In genomic region chr6:163381118-163381751, GRCh38 we compare ENCODE assay signal across 1 cellular context.
TF ChIP-seq lines count a peak whose summit lies in the region.

No MANE protein-coding gene starts in this region.

TF ChIP-seq in HepG2, 621 proteins besides CTCF, POLR2A, EP300 and RAD21:
- TF ChIP-seq ZNF407 (CRISPR knock-in tag; IDR thresholded peaks at IDR 0.05; ENCODE audit: not compliant biosample characterization) (no peak), ZFP36L1 (CRISPR knock-in tag; IDR thresholded peaks at IDR 0.05) (no peak), NR0B2 (CRISPR knock-in tag; IDR thresholded peaks at IDR 0.05) (no peak), ETS1 (CRISPR knock-in tag; IDR thresholded peaks at IDR 0.05) (no peak), ZGPAT (CRISPR knock-in tag; IDR thresholded peaks at IDR 0.05) (no peak), SALL1 (CRISPR knock-in tag; IDR thresholded peaks at IDR 0.05) (peak; percentile 42; the same call in 1 of the 2 replicates), SOX6 (IDR thresholded peaks at IDR 0.05) (no peak), SOX6 (CRISPR knock-in tag; IDR thresholded peaks at IDR 0.05) (peak; percentile 28; the same call in 1 of the 2 replicates), PITX1 (CRISPR knock-in tag; IDR thresholded peaks at IDR 0.05) (0 out of 2 replicates have a peak, but pooled peaks have one; percentile 31), NR2F6 (IDR thresholded peaks at IDR 0.05) (0 out of 2 replicates have a peak, but pooled peaks have one; percentile 24), NR2F6 (CRISPR knock-in tag; IDR thresholded peaks at IDR 0.05) (0 out of 2 replicates have a peak, but pooled peaks have one; percentile 7), ZNF549 (CRISPR knock-in tag; IDR thresholded peaks at IDR 0.05) (no peak), PAXIP1 (CRISPR knock-in tag; conservative IDR thresholded peaks at IDR 0.05) (peak; percentile 59), HDAC6 (IDR thresholded peaks at IDR 0.05; ENCODE audit: low read depth, low read length) (no peak), ZNF317 (CRISPR knock-in tag; IDR thresholded peaks at IDR 0.05) (peak; percentile 60; the same call in 1 of the 2 replicates), ZBTB7B (CRISPR knock-in tag; IDR thresholded peaks at IDR 0.05) (peak; percentile 81; the same call in 1 of the 2 replicates), ZNF362 (CRISPR knock-in tag; IDR thresholded peaks at IDR 0.05; ENCODE audit: borderline replicate concordance) (peak; percentile 58; the same call in 1 of the 2 replicates), HNF4A (CRISPR knock-in tag; IDR thresholded peaks at IDR 0.05) (peak; percentile 17; the same call in 1 of the 2 replicates), ZBTB38 (CRISPR knock-in tag; IDR thresholded peaks at IDR 0.05) (peak; percentile 60; the same call in 1 of the 2 replicates), XRCC5 (optimal IDR thresholded peaks at IDR 0.05; ENCODE audit: low read length) (peak; percentile 20), ZNF569 (CRISPR knock-in tag; IDR thresholded peaks at IDR 0.05; ENCODE audit: borderline replicate concordance) (no peak), SOX13 (IDR thresholded peaks at IDR 0.05) (no peak), SOX13 (CRISPR knock-in tag; conservative IDR thresholded peaks at IDR 0.05 in 1 of 2, IDR thresholded peaks at IDR 0.05 in 1 of 2) (peak in 1 of 2 experiments; percentile 23; a peak in 1 of 4 replicates), SMAD1 (CRISPR knock-in tag; IDR thresholded peaks at IDR 0.05; ENCODE audit: borderline replicate concordance, low read depth) (no peak), RXRB (CRISPR knock-in tag; IDR thresholded peaks at IDR 0.05; ENCODE audit: borderline replicate concordance) (peak; percentile 18; the same call in 1 of the 2 replicates), ZNF780A (CRISPR knock-in tag; IDR thresholded peaks at IDR 0.05) (no peak), SALL2 (CRISPR knock-in tag; IDR thresholded peaks at IDR 0.05) (no peak), ATM (IDR thresholded peaks at IDR 0.05; ENCODE audit: borderline replicate concordance) (no peak), ZNF30 (CRISPR knock-in tag; IDR thresholded peaks at IDR 0.05) (no peak), ZNF275 (CRISPR knock-in tag; IDR thresholded peaks at IDR 0.05; ENCODE audit: borderline replicate concordance) (no peak), ZNF101 (CRISPR knock-in tag; IDR thresholded peaks at IDR 0.05; ENCODE audit: borderline replicate concordance, low read depth) (no peak), POGZ (CRISPR knock-in tag; IDR thresholded peaks at IDR 0.05) (peak; percentile 18; the same call in 1 of the 2 replicates)
